Comparison of ENCODE assay signal across 25 cellular contexts in the genomic region with DNA sequence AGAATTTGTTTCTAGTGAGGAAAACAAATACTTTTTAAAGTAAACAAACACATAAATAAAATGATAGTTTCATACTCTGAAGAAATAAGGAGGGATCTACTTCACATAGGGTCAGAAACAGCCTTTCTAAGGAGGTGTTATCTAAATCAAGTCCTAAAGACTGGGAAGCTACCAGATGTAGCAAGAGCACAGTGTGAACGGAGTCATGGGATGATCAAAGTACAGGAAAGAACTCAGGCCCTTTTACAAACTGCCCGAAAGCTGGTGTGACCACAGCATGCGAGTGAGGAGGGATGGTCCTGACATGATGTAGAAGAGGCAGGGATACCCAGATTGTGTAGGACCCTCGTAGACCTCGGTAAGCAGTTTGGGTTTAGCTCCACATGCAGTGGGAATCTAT.
"Had no signal": no experiment of that assay in that cellular context is flagged by ENCODE, and none has a peak within 500 bp of the region (broad histone marks: within the 10 kb centered on the region; RNA-seq: fewer than 3 reads in every experiment).

No MANE protein-coding gene starts in this region.

- H3K36me3 ChIP-seq: breast epithelium, SJSA1 had no signal

- H3K4me3 ChIP-seq: body of pancreas, breast epithelium, Peyer's patch, SJSA1 had no signal

- H3K27me3 ChIP-seq: body of pancreas, breast epithelium, Peyer's patch, SJSA1 had no signal

- ATAC-seq: activated CD8-positive, alpha-beta T cell treated with anti-CD3 and anti-CD28 coated beads, Interleukin-2, amount 10 ng/mL, durations not matched to agents 7 days and 5 days; body of pancreas; PC-3 had no signal

- DNase-seq: activated CD4-positive, alpha-beta T cell treated with anti-CD3 and anti-CD28 coated beads, Interleukin-2, amount 10 ng/mL, durations not matched to agents 24 days and 14 days; activated CD4-positive, alpha-beta T cell treated with anti-CD3 and anti-CD28 coated beads, Interleukin-2, amount 50 U/mL, for 48 hours; activated CD8-positive, alpha-beta T cell treated with anti-CD3 and anti-CD28 coated beads, Interleukin-2, amount 10 ng/mL, durations not matched to agents 7 days and 5 days; activated gamma-delta T cell; activated naive CD4-positive, alpha-beta T cell treated with Interleukin-2 at 50 U/mL for 16 hours; activated naive CD8-positive, alpha-beta T cell treated with anti-CD3 and anti-CD28 coated beads, Interleukin-2, amount 10 ng/mL, durations not matched to agents 7 days and 5 days; activated T-cell treated with anti-CD3 and anti-CD28 coated beads, Interleukin-2, amount 50 U/mL, for 24 hours; body of pancreas; Karpas-422; KBM-7; NCI-H1105; NCI-H1417 treated with DMSO at 0.1 percent for 48 hours; NCI-H187 treated with DMSO at 0.1 percent for 48 hours; NCI-H2171; NCI-H510A; NCI-H526; NCI-H748 treated with DMSO at 0.1 percent for 48 hours; NK-92 treated with Interleukin-12 subunit alpha and Interleukin-12 subunit beta, amount 100 ng/mL, for 24 hours; Peyer's patch; RPMI8226; SHP77 treated with DMSO at 0.1 percent for 48 hours; SK-N-SH had no signal
